ENCODE assay signal across 16 cellular contexts in the genomic region with DNA sequence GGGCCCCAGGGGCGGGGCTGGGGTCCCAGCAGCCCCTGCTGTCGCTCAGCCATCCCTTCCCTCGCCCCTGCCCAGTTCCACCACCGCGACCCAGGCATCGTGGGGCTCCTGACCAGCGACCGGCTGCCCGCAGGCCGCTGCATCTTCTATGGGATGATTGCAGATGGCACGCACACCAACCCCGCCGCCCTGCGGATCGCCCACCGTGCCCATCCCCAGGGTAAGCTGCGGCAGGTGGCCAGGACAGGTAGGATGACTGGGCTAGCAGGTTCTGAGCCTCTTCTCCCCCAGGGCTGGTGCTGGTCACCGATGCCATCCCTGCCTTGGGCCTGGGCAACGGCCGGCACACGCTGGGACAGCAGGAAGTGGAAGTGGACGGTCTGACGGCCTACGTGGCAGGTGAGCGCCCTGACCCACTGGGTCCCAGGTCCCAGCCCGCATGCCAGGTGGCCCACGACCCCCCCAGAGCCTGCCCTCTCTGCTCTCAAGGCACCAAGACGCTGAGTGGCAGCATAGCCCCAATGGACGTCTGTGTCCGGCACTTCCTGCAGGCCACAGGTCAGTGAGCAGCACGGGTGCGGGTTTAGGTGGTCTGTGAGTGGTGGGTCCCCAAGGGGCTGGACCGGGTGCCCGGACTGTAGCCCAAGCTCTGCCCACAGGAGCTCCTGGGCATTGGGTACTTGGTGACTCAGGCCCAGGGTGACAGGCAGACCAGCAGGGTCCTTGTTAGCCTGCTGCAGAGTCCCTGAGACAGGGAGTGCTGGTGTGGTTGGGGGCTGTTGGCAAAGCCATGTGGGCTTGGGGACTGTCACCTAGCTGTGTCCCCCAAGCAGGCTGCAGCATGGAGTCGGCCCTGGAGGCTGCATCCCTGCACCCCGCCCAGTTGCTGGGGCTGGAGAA. TPM values are rescaled to one million over a fixed set of nuclear protein-coding genes. Genes with fewer than 3 reads are reported as not detected.
"Had no signal": no experiment of that assay in that cellular context is flagged by ENCODE, and none has a peak within 500 bp of the region (broad histone marks: within the 10 kb centered on the region; RNA-seq: fewer than 3 reads in every experiment).

No MANE protein-coding gene starts in this region.

- ATAC-seq: activated naive CD4-positive, alpha-beta T cell treated with anti-CD3 and anti-CD28 coated beads, Interleukin-2, amount 50 U/mL, for 72 hours; esophagus mucosa; left lobe of liver; stimulated activated naive CD8-positive, alpha-beta T cell treated with anti-CD3 and anti-CD28 coated beads, Interleukin-15, Interleukin-2, amounts not matched to agents 100 U/mL and 50 U/mL, for 24 hours had no signal

- H3K27ac ChIP-seq: cardiac muscle cell, skin epidermis, transverse colon had no signal

- H3K27ac Mint-ChIP-seq: activated naive CD4-positive, alpha-beta T cell treated with anti-CD3 and anti-CD28 coated beads, Interleukin-2, amount 50 U/mL, for 72 hours; activated T-cell treated with anti-CD3 and anti-CD28 coated beads, Interleukin-2, amount 50 U/mL, for 24 hours had no signal

- H3K9me3 Mint-ChIP-seq: activated naive CD4-positive, alpha-beta T cell treated with anti-CD3 and anti-CD28 coated beads, Interleukin-2, amount 50 U/mL, for 72 hours; activated T-cell treated with anti-CD3 and anti-CD28 coated beads, Interleukin-2, amount 50 U/mL, for 24 hours had no signal

- H3K27me3 Mint-ChIP-seq: activated T-cell treated with anti-CD3 and anti-CD28 coated beads, Interleukin-2, amount 50 U/mL, for 24 hours had no signal

- H3K27me3 ChIP-seq: cardiac muscle cell, transverse colon had no signal

- H3K9me3 ChIP-seq: transverse colon had no signal

- FAIRE-seq: colon, islet of Langerhans had no signal

- H3K4me3 ChIP-seq: cardiac muscle cell, skin epidermis, transverse colon had no signal

- H3K4me3 Mint-ChIP-seq: activated T-cell treated with anti-CD3 and anti-CD28 coated beads, Interleukin-2, amount 50 U/mL, for 24 hours had no signal

- DNase-seq: activated CD4-positive, alpha-beta T cell treated with anti-CD3 and anti-CD28 coated beads, Interleukin-2, amount 50 U/mL, for 48 hours; activated CD4-positive, CD25-positive, alpha-beta regulatory T cell treated with anti-CD3 and anti-CD28 coated beads, Interleukin-2, amount 50 U/mL, for 72 hours; activated gamma-delta T cell; activated T-cell treated with anti-CD3 and anti-CD28 coated beads, Interleukin-2, amount 50 U/mL, for 24 hours; stimulated activated naive CD8-positive, alpha-beta T cell treated with anti-CD3 and anti-CD28 coated beads, Interleukin-15, Interleukin-2, amounts not matched to agents 100 U/mL and 50 U/mL, for 24 hours; T1000; transverse colon had no signal

RNA-seq across cellular contexts. Expression of a gene that starts 2.8 kb away (rescaled TPM):
- total RNA-seq: esophagus mucosa, renal cortical epithelial cell, SK-MEL-5 had no signal
